In the genomic region with DNA sequence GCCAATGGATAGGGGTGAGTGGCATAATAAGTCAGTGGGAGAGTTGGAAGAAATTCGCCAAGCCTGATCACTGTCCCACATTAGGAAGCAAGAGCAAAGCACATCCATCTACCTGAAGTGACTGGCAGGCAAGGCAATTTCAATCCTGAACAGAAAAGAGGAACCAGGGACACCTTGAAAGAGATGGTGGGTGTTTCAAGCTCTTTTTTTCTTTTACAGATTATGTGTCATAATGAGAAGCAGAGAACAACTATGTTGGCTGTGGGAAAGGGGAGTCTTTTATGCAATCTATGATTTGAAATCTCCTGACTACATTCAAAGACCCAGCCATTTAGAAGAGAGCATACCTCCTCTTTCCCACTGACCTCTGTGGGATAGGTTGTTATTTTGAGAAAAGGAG, we compare ENCODE assay signal across 13 cellular contexts.
DNase-seq lines count a peak whose midpoint lies in the region; ATAC-seq, FAIRE-seq and TF ChIP-seq lines count a peak whose summit lies in the region.
"Had no signal": no experiment of that assay in that cellular context is flagged by ENCODE, and none has a peak within 500 bp of the region (broad histone marks: within the 10 kb centered on the region; RNA-seq: fewer than 3 reads in every experiment).

No MANE protein-coding gene starts in this region.

- H3K4me1 ChIP-seq in OCI-LY3 (ENCODE audit: low read length) (peaks cover 48% of the 10 kb centered on the region), pancreas (no peaks in the 10 kb centered on the region)
- peaks cover 13% of the 10 kb centered on the region for H3K4me1 ChIP-seq in CD8-positive, alpha-beta memory T cell (ENCODE audit: insufficient read depth, low read length)

- H2AFZ ChIP-seq in OCI-LY3 (ENCODE audit: low read depth, low read length), result no peak overlapping the region

- DNase-seq in pancreas (no peak), NCI-H1417 treated with DMSO at 0.1 percent for 48 hours (lab: John Stamatoyannopoulos, UW) (no peak), DMS53 (lab: John Stamatoyannopoulos, UW) (no peak)
- no peak for DNase-seq in CD8-positive, alpha-beta memory T cell
- DNase-seq: activated CD4-positive, alpha-beta T cell treated with anti-CD3 and anti-CD28 coated beads, Interleukin-2, amount 10 ng/mL, durations not matched to agents 24 days and 14 days; activated effector memory CD4-positive, alpha-beta T cell treated with Interleukin-2 at 50 U/mL for 16 hours; EL had no signal

- no peaks in the 10 kb centered on the region for H3K27me3 Mint-ChIP-seq in CD8-positive, alpha-beta memory T cell

- H3K9me3 ChIP-seq in OCI-LY3 (ENCODE audit: insufficient read depth, low read length) (peaks cover 8% of the 10 kb centered on the region; the same call in 1 of the 2 replicates), pancreas (no peaks in the 10 kb centered on the region)
- H3K9me3 ChIP-seq in CD8-positive, alpha-beta memory T cell (ENCODE audit: low read length), result no peaks in the 10 kb centered on the region

- ATAC-seq in GM18499 (IDR thresholded peaks at IDR 0.05; ENCODE audit: insufficient read depth, unreplicated experiment) (peak; percentile 58), GM19468 (IDR thresholded peaks at IDR 0.05; ENCODE audit: extremely low read depth, unreplicated experiment) (peak; percentile 63), HG02938 (IDR thresholded peaks at IDR 0.05; ENCODE audit: unreplicated experiment) (peak; percentile 88), pancreas (no peak)

- intact Hi-C loops in pancreas (cut with DNase I), result no loop called here

- H3K4me3 ChIP-seq in OCI-LY3 (ENCODE audit: low read length), result peak overlapping the region; percentile 55
- H3K4me3 ChIP-seq in pancreas, result no peak overlapping the region
- H3K4me3 ChIP-seq in CD8-positive, alpha-beta memory T cell (ENCODE audit: low read length), result no peak overlapping the region
- H3K4me3 ChIP-seq: lung had no signal

- no peaks in the 10 kb centered on the region for H3K27me3 ChIP-seq in OCI-LY3 (ENCODE audit: low read depth, low read length)
- H3K27me3 ChIP-seq in pancreas, result no peaks in the 10 kb centered on the region
- no peaks in the 10 kb centered on the region for H3K27me3 ChIP-seq in CD8-positive, alpha-beta memory T cell (ENCODE audit: insufficient read depth, low read length, poor library complexity, severe bottlenecking)

- no peaks in the 10 kb centered on the region for H3K79me2 ChIP-seq in OCI-LY3 (ENCODE audit: low read length)

- peak overlapping the region; percentile 49 for H3K9ac ChIP-seq in OCI-LY3 (ENCODE audit: low read length)

- H3K4me3 Mint-ChIP-seq in CD8-positive, alpha-beta memory T cell, result no peak overlapping the region
- H3K4me3 Mint-ChIP-seq: activated CD4-positive, alpha-beta T cell treated with anti-CD3 and anti-CD28 coated beads, Interleukin-2, amount 10 ng/mL, durations not matched to agents 24 days and 14 days had no signal

- CTCF ChIA-PET in CD8-positive, alpha-beta memory T cell (lab: Charles Lee), result no interaction called here

- no peak overlapping the region for H3K27ac Mint-ChIP-seq in CD8-positive, alpha-beta memory T cell
- H3K27ac Mint-ChIP-seq: activated CD4-positive, alpha-beta T cell treated with anti-CD3 and anti-CD28 coated beads, Interleukin-2, amount 10 ng/mL, durations not matched to agents 24 days and 14 days had no signal

- peak overlapping the region; percentile 74 for H3K4me2 ChIP-seq in OCI-LY3 (ENCODE audit: low read length)

- POLR2A ChIA-PET in CD8-positive, alpha-beta memory T cell (lab: Charles Lee), result no interaction called here

- no peak for FAIRE-seq in pancreas (lab: Jason Lieb, UNC)
- FAIRE-seq: endothelial cell of umbilical vein had no signal

- TF ChIP-seq CTCF in OCI-LY3 (IDR thresholded peaks at IDR 0.05; ENCODE audit: low read depth, low read length), result no peak
- TF ChIP-seq CTCF in pancreas (IDR thresholded peaks at IDR 0.05), result no peak

- H3K36me3 ChIP-seq in OCI-LY3 (replicated peaks; ENCODE audit: low read depth, low read length) (peaks cover 18% of the 10 kb centered on the region), pancreas (no peaks in the 10 kb centered on the region)
- H3K36me3 ChIP-seq in CD8-positive, alpha-beta memory T cell (ENCODE audit: insufficient read depth, low read length), result no peaks in the 10 kb centered on the region

- H3K4me1 Mint-ChIP-seq in CD8-positive, alpha-beta memory T cell, result peaks cover 18 to 20% (median 18%) of the 10 kb centered on the region in 3 donors

- no peaks in the 10 kb centered on the region for H4K20me1 ChIP-seq in OCI-LY3 (ENCODE audit: insufficient read depth, low read length)

- H3K27ac ChIP-seq in OCI-LY3 (ENCODE audit: low read length), result peak overlapping the region; percentile 89
- no peak overlapping the region for H3K27ac ChIP-seq in pancreas
- H3K27ac ChIP-seq in CD8-positive, alpha-beta memory T cell (ENCODE audit: low read depth, low read length), result no peak overlapping the region

- H3K9me3 Mint-ChIP-seq in CD8-positive, alpha-beta memory T cell, result no peaks in the 10 kb centered on the region

- no peaks in the 10 kb centered on the region for H3K36me3 Mint-ChIP-seq in CD8-positive, alpha-beta memory T cell

- 94 to 97% methylated on average over 1 of the region's 1 CpG for WGBS in pancreas, 2 donors

Comparison
In these comparisons a context has a peak if more than half of its experiments do, and no peak if none do; other contexts are left out.
1. ATAC-seq: peak in GM18499 (single experiment), GM19468 (single experiment) and HG02938 (single experiment); none in pancreas (0 of 4).